In the genomic region with DNA sequence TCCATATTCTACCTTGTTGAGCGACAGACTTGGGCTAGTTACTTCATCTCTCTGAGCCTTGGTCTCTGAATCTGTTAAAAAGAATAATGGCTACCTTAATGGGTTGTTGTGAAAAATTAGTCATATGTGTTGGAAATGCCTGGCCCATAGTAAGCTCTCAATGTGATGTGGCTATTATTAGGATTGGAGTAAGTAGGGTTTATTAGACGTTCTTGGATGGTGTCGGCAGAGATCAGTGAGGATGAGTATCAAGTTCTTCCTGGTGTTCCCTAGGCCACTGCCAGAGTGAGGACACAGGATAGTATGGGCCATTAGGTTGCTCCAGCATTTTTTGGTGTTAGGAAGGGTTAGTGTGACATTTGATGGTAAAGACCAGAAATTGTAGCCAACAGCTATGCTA, we compare ENCODE assay signal across 19 cellular contexts.
DNase-seq lines count a peak whose midpoint lies in the region; ATAC-seq, FAIRE-seq and TF ChIP-seq lines count a peak whose summit lies in the region.
"Had no signal": no experiment of that assay in that cellular context is flagged by ENCODE, and none has a peak within 500 bp of the region (broad histone marks: within the 10 kb centered on the region; RNA-seq: fewer than 3 reads in every experiment).

No MANE protein-coding gene starts in this region.

- TF ChIP-seq RAD21 in IMR-90 (IDR thresholded peaks at IDR 0.05; ENCODE audit: low read length) = no peak
- TF ChIP-seq RAD21 in K562 (CRISPR knock-in tag; conservative IDR thresholded peaks at IDR 0.05 in 1 of 2, IDR thresholded peaks at IDR 0.05 in 1 of 2) = no peak

- TF ChIP-seq EP300 in K562 (IDR thresholded peaks at IDR 0.05; ENCODE audit: low read length) = no peak

- no peak for TF ChIP-seq CTCF in IMR-90 (conservative IDR thresholded peaks at IDR 0.05; ENCODE audit: low read depth, low read length)
- no peak for TF ChIP-seq CTCF in K562 (IDR thresholded peaks at IDR 0.05 in 2 of 3, conservative IDR thresholded peaks at IDR 0.05 in 1 of 3; ENCODE audit: insufficient read depth in 2 of 3, low read depth in 1 of 3, low read length in 3 of 3)

- no peaks in the 10 kb centered on the region for H3K27me3 ChIP-seq in BLaER1
- H3K27me3 ChIP-seq in IMR-90 (ENCODE audit: control insufficient read depth, insufficient read depth, low read length) = no peaks in the 10 kb centered on the region
- peaks cover 0 to 6% of the 10 kb centered on the region in 2 experiments; a peak in 1 of 5 replicates for H3K27me3 ChIP-seq in K562 (ENCODE audit: control insufficient read depth in 2 of 2, insufficient read depth in 2 of 2, low read length in 2 of 2)
- no peaks in the 10 kb centered on the region for H3K27me3 ChIP-seq in skeletal muscle tissue (ENCODE audit: control insufficient read depth in 3 of 3, insufficient read depth in 3 of 3, low read length in 3 of 3)

- DNase-seq in IMR-90 = no peak
- DNase-seq in K562 (ENCODE audit: extremely low read depth in 1 of 4, low spot score in 3 of 4) = no peak
- no peak for DNase-seq in HTR-8/SVneo (ENCODE audit: insufficient read length, low spot score)
- no peak for DNase-seq in medulla oblongata (ENCODE audit: extremely low spot score)
- DNase-seq: AML-193; Calu3; CD8-positive, alpha-beta T cell; DMS79 treated with DMSO at 0.1 percent for 48 hours; GF-D8; HCEC 1CT; HFFc6 had no signal

- FAIRE-seq in K562 (lab: Jason Lieb, UNC) (peak; percentile 23), HTR-8/SVneo (lab: Jason Lieb, UNC) (no peak)
- FAIRE-seq: A549, H54, HepG2 had no signal

- H4K91ac ChIP-seq in IMR-90 (ENCODE audit: insufficient read depth, low read depth, low read length) = peak overlapping the region; percentile 42; the same call in 1 of the 2 replicates

- POLR2A ChIA-PET in IMR-90 (lab: Charles Lee; ENCODE audit: unreplicated experiment) = no interaction called here
- POLR2A ChIA-PET in K562 (lab: Yijun Ruan, JAX) = no interaction called here

- peaks cover 15% of the 10 kb centered on the region for H3K4me1 ChIP-seq in BLaER1
- H3K4me1 ChIP-seq in IMR-90 (ENCODE audit: control insufficient read depth, insufficient read depth, low read length) = peaks cover 3% of the 10 kb centered on the region
- H3K4me1 ChIP-seq in K562 (replicated peaks in 1 of 2; ENCODE audit: control insufficient read depth in 2 of 2, insufficient read depth in 2 of 2, low read length in 2 of 2) = no peaks in the 10 kb centered on the region
- peaks cover 12 to 15% (median 13%) of the 10 kb centered on the region in 3 donors for H3K4me1 ChIP-seq in skeletal muscle tissue (ENCODE audit: control insufficient read depth in 3 of 3, insufficient read depth in 3 of 3, low read length in 3 of 3)
- H3K4me1 ChIP-seq: A549 had no signal

- peak overlapping the region; percentile 29; the same call in 1 of the 2 replicates for H2BK20ac ChIP-seq in IMR-90 (ENCODE audit: low read depth, low read length)

- H2AFZ ChIP-seq in IMR-90 (replicated peaks; ENCODE audit: low read length, poor library complexity) = no peak overlapping the region
- no peak overlapping the region for H2AFZ ChIP-seq in K562 (ENCODE audit: low read depth, low read length)
- H2AFZ ChIP-seq: GM23338 had no signal

- CTCF ChIA-PET in IMR-90 (lab: Yijun Ruan, JAX) (interaction anchor here (0.5 kb wide), 1 partner anchor 220 kb away, joined by 3 read pairs; no protein-coding TSS in a partner anchor), K562 (lab: Yijun Ruan, JAX; ENCODE audit: low intra/inter-chr PET ratio) (no interaction called here)

- no TSS peak for BruUV-seq in IMR-90 (replicated peaks; lab: Mats Ljungman, UMichigan)
- no TSS peak for BruUV-seq in K562 (replicated peaks; lab: Mats Ljungman, UMichigan)

- H3K36me3 ChIP-seq in BLaER1 (no peaks in the 10 kb centered on the region), IMR-90 (ENCODE audit: control insufficient read depth, insufficient read depth, low read length) (no peaks in the 10 kb centered on the region), K562 (ENCODE audit: control insufficient read depth, insufficient read depth, low read length) (no peaks in the 10 kb centered on the region), skeletal muscle tissue (ENCODE audit: control insufficient read depth in 3 of 3, insufficient read depth in 3 of 3, low read length in 3 of 3) (no peaks in the 10 kb centered on the region)

- H3K4me2 ChIP-seq in BLaER1 (peak overlapping the region; percentile 37; the same call in 1 of the 2 replicates), IMR-90 (ENCODE audit: low read depth, low read length) (no peak overlapping the region), K562 (ENCODE audit: insufficient read depth, low read length) (no peak overlapping the region)
- H3K4me2 ChIP-seq: A549, GM23338 had no signal

- no peak overlapping the region for H2BK5ac ChIP-seq in IMR-90 (ENCODE audit: low read depth, low read length, poor library complexity, severe bottlenecking)

- H2AK9ac ChIP-seq in IMR-90 (replicated peaks; ENCODE audit: low read depth, low read length, poor library complexity) = no peak overlapping the region

- H3K4me3 ChIP-seq in BLaER1 = no peak overlapping the region
- no peak overlapping the region for H3K4me3 ChIP-seq in IMR-90 (ENCODE audit: insufficient read depth, low read depth, low read length)
- no peak overlapping the region for H3K4me3 ChIP-seq in K562
- no peak overlapping the region for H3K4me3 ChIP-seq in skeletal muscle tissue (ENCODE audit: low read length in 3 of 3)
- H3K4me3 ChIP-seq: A549, GM23338 had no signal

- no peaks in the 10 kb centered on the region for H3K79me2 ChIP-seq in K562 (ENCODE audit: control insufficient read depth, insufficient read depth, low read length)

- 89% methylated on average over 3 of the region's 3 CpGs; no CpG with 5 or more reads in 1 of the 2 experiments for WGBS in IMR-90 (ENCODE audit: extremely low coverage in 2 of 2, insufficient read length in 1 of 2), 2 experiments
- WGBS in K562 (ENCODE audit: insufficient coverage, low coverage, missing lambda C conversion rate) = 6% methylated on average over 3 of the region's 3 CpGs

- H2BK15ac ChIP-seq in IMR-90 (ENCODE audit: low read depth, low read length) = peak overlapping the region; percentile 87; the same call in 2 of the 3 replicates

- ATAC-seq in IMR-90 (ENCODE audit: low read depth) (no peak), K562 (no peak), GM18511 (IDR thresholded peaks at IDR 0.05; ENCODE audit: unreplicated experiment) (no peak)
- ATAC-seq: A549; CD8-positive, alpha-beta T cell; GM23338; HepG2 had no signal

- peaks cover 5% of the 10 kb centered on the region; the same call in 1 of the 2 replicates for H3K9me3 ChIP-seq in BLaER1
- H3K9me3 ChIP-seq in IMR-90 (ENCODE audit: control insufficient read depth, insufficient read depth, low read length) = no peaks in the 10 kb centered on the region
- no peaks in the 10 kb centered on the region for H3K9me3 ChIP-seq in K562 (replicated peaks; ENCODE audit: control insufficient read depth, insufficient read depth, low read depth, low read length)
- H3K9me3 ChIP-seq in skeletal muscle tissue (ENCODE audit: control insufficient read depth in 3 of 3, low read length in 3 of 3) = no peaks in the 10 kb centered on the region
- H3K9me3 ChIP-seq: A549 had no signal

- H3K9me1 ChIP-seq in IMR-90 (ENCODE audit: insufficient read depth, low read length) = peaks cover 11% of the 10 kb centered on the region
- no peaks in the 10 kb centered on the region for H3K9me1 ChIP-seq in K562 (ENCODE audit: control insufficient read depth, insufficient read depth, low read length)

- H3K79me1 ChIP-seq in IMR-90 (ENCODE audit: low read depth in 1 of 2, low read length in 2 of 2) = peaks cover 0 to 3% of the 10 kb centered on the region in 2 experiments; a peak in 1 of 4 replicates

- H4K5ac ChIP-seq in IMR-90 (ENCODE audit: low read depth, low read length) = no peak overlapping the region

- no peak overlapping the region for H3K14ac ChIP-seq in IMR-90 (replicated peaks; ENCODE audit: low read depth, low read length)

- in situ Hi-C loops in IMR-90 (cut with MboI; ENCODE audit: low sequenced_read_pairs) = no loop called here
- in situ Hi-C loops in K562 (cut with MboI) = no loop called here

- no peak overlapping the region for H4K8ac ChIP-seq in IMR-90 (ENCODE audit: low read depth in 2 of 2, low read length in 2 of 2)

- H2AK5ac ChIP-seq in IMR-90 (ENCODE audit: low read depth, low read length) = peak overlapping the region; percentile 67; the same call in 1 of the 2 replicates

- H2BK120ac ChIP-seq in IMR-90 (ENCODE audit: low read depth, low read length) = no peak overlapping the region; the same call in none of the 2 replicates

- dilution Hi-C loops in IMR-90 (cut with HindIII; ENCODE audit: low sequenced_read_pairs, unreplicated experiment) = no loop called here

- H3K27ac ChIP-seq in BLaER1 (peak overlapping the region; percentile 27; the same call in 1 of the 2 replicates), IMR-90 (ENCODE audit: insufficient read depth, low read length) (no peak overlapping the region), K562 (ENCODE audit: extremely low read depth, low read depth, low read length) (no peak overlapping the region), skeletal muscle tissue (ENCODE audit: low read depth, low read length) (peak overlapping the region; percentile 59)
- H3K27ac ChIP-seq: 22Rv1, A549 had no signal

- H4K20me1 ChIP-seq in BLaER1 (no peaks in the 10 kb centered on the region), IMR-90 (ENCODE audit: insufficient read depth, low read length) (no peaks in the 10 kb centered on the region), K562 (replicated peaks; ENCODE audit: control insufficient read depth, insufficient read depth, low read length) (no peaks in the 10 kb centered on the region)

- no peak overlapping the region; the same call in 1 of the 2 replicates for H3K23ac ChIP-seq in IMR-90 (ENCODE audit: low read depth, low read length)

- H3K56ac ChIP-seq in IMR-90 (ENCODE audit: extremely low read depth, insufficient read depth, low read length) = no peak overlapping the region

- H3K9ac ChIP-seq in BLaER1 (no peak overlapping the region), IMR-90 (ENCODE audit: low read depth, low read length) (no peak overlapping the region), K562 (ENCODE audit: insufficient read depth in 1 of 2, low read depth in 2 of 2, low read length in 2 of 2) (no peak overlapping the region), skeletal muscle tissue (ENCODE audit: low read depth in 1 of 3, low read length in 3 of 3) (no peak overlapping the region)

- TF ChIP-seq POLR2A in IMR-90 (IDR thresholded peaks at IDR 0.05; ENCODE audit: low read depth, low read length) (no peak), K562 (conservative IDR thresholded peaks at IDR 0.05) (no peak)

- H3K18ac ChIP-seq in IMR-90 (ENCODE audit: low read depth, low read length) = no peak overlapping the region

- intact Hi-C loops in IMR-90 (cut with micrococcal nuclease) = loop anchor here (10.0 kb wide), 1 partner anchor 182 kb away; no protein-coding TSS in a partner anchor
- intact Hi-C loops in K562 (cut with micrococcal nuclease) = no loop called here

- H3K4ac ChIP-seq in IMR-90 (ENCODE audit: low read depth, low read length) = peak overlapping the region; percentile 50; the same call in 1 of the 2 replicates

TF ChIP-seq in IMR-90, 13 proteins besides CTCF, POLR2A, EP300 and RAD21 (continues in another document):
- TF ChIP-seq NFE2L2 (IDR thresholded peaks at IDR 0.05; ENCODE audit: low read depth, low read length) = no peak

TF ChIP-seq in K562, 482 proteins besides CTCF, POLR2A, EP300 and RAD21 (continues in another document):
- no peak for TF ChIP-seq IRF2 (CRISPR knock-in tag; IDR thresholded peaks at IDR 0.05)

Comparison
In these comparisons a context has a peak if more than half of its experiments do, and no peak if none do; other contexts are left out.
1. H3K27ac ChIP-seq: peak in BLaER1 (single experiment) and skeletal muscle tissue (single experiment); none in IMR-90 (single experiment) and K562 (single experiment).